30 cellular contexts compared by ENCODE assay signal in genomic region chr10:104059364-104059763, GRCh38. TPM values are rescaled to one million over a fixed set of nuclear protein-coding genes. Genes with fewer than 3 reads are reported as not detected.
DNase-seq lines count a peak whose midpoint lies in the region; FAIRE-seq and TF ChIP-seq lines count a peak whose summit lies in the region.
"Had no signal": no experiment of that assay in that cellular context is flagged by ENCODE, and none has a peak within 500 bp of the region (broad histone marks: within the 10 kb centered on the region; RNA-seq: fewer than 3 reads in every experiment).

No MANE protein-coding gene starts in this region.

- H3K36me3 ChIP-seq in breast epithelium (no peaks in the 10 kb centered on the region), iPS-18a (ENCODE audit: control insufficient read depth, low read depth, low read length) (no peaks in the 10 kb centered on the region)
- H3K36me3 ChIP-seq: lower lobe of right lung, prostate gland, upper lobe of left lung had no signal

- no peak for FAIRE-seq in GM12891 (lab: Jason Lieb, UNC)
- FAIRE-seq: A204.1, HTR-8/SVneo had no signal

- DNase-seq in MCF 10A (ENCODE audit: unreplicated experiment) (no peak), breast epithelium (ENCODE audit: low spot score in 2 of 2) (no peak), RPMI8226 (peak; percentile 57), foreskin fibroblast (no peak), putamen (ENCODE audit: low spot score) (no peak), GM12891 (ENCODE audit: insufficient read length, low spot score) (no peak)
- DNase-seq in activated CD4-positive, alpha-beta memory T cell treated with anti-CD3 and anti-CD28 coated beads for 36 hours = no peak
- DNase-seq: activated B cell treated with CpG ODN at 0.5 μM for 24 hours; activated CD4-positive, alpha-beta T cell treated with anti-CD3 and anti-CD28 coated beads, Interleukin-2, amount 50 U/mL, for 1 hour; activated naive CD4-positive, alpha-beta T cell; cortex of kidney; DND-41; effector memory CD8-positive, alpha-beta T cell; erythroblast; kidney glomerular epithelial cell; lower lobe of right lung; naive thymus-derived CD4-positive, alpha-beta T cell; NCI-H1436; NCI-H2081 treated with DMSO at 0.1 percent for 48 hours; NCI-H345; NCI-H82; stimulated activated naive B cell treated with anti-CD40 and anti-IgM and Interleukin-4, amounts not matched to agents 10 μg/mL and 1 μg/mL and 100 μg/mL, for 72 hours; T-helper 1 cell; upper lobe of left lung had no signal

- POLR2A ChIA-PET in MCF 10A (lab: Yijun Ruan, JAX) = interaction anchor here (0.6 to 9.4 kb wide), 14 partner anchors 9 to 239 kb away, joined by 3 to 141 read pairs (median 4); partner anchors contain the start of genes COL17A1 and SFR1
- POLR2A ChIA-PET in activated CD4-positive, alpha-beta memory T cell treated with anti-CD3 and anti-CD28 coated beads for 36 hours (lab: Charles Lee) = no interaction called here

- TF ChIP-seq CTCF in MCF 10A (IDR thresholded peaks at IDR 0.05; ENCODE audit: unreplicated experiment) (no peak), breast epithelium (IDR thresholded peaks at IDR 0.05) (no peak), foreskin fibroblast (IDR thresholded peaks at IDR 0.05; ENCODE audit: low read depth, low read length) (no peak)

- H3K4me3 ChIP-seq in breast epithelium (no peak overlapping the region), iPS-18a (ENCODE audit: low read length) (no peak overlapping the region), foreskin fibroblast (ENCODE audit: low read depth in 1 of 2, low read length in 2 of 2) (no peak overlapping the region)
- H3K4me3 ChIP-seq: lower lobe of right lung, prostate gland, SK-N-MC, suprapubic skin, upper lobe of left lung had no signal

- H3K27me3 Mint-ChIP-seq in MCF 10A (ENCODE audit: insufficient read depth, unreplicated experiment) = no peaks in the 10 kb centered on the region
- no peaks in the 10 kb centered on the region for H3K27me3 Mint-ChIP-seq in activated CD4-positive, alpha-beta memory T cell treated with anti-CD3 and anti-CD28 coated beads for 36 hours

- H3K4me3 Mint-ChIP-seq in MCF 10A (ENCODE audit: unreplicated experiment) = no peak overlapping the region
- H3K4me3 Mint-ChIP-seq in activated CD4-positive, alpha-beta memory T cell treated with anti-CD3 and anti-CD28 coated beads for 36 hours = no peak overlapping the region
- H3K4me3 Mint-ChIP-seq: activated B cell treated with CpG ODN at 0.5 μM for 24 hours; effector memory CD8-positive, alpha-beta T cell; naive thymus-derived CD4-positive, alpha-beta T cell; stimulated activated naive B cell treated with anti-CD40 and anti-IgM and Interleukin-4, amounts not matched to agents 10 μg/mL and 1 μg/mL and 100 μg/mL, for 72 hours had no signal

- H3K36me3 Mint-ChIP-seq in MCF 10A (ENCODE audit: insufficient read depth, unreplicated experiment) = peaks cover 100% of the 10 kb centered on the region
- no peaks in the 10 kb centered on the region for H3K36me3 Mint-ChIP-seq in activated CD4-positive, alpha-beta memory T cell treated with anti-CD3 and anti-CD28 coated beads for 36 hours
- H3K36me3 Mint-ChIP-seq: naive thymus-derived CD4-positive, alpha-beta T cell; stimulated activated naive B cell treated with anti-CD40 and anti-IgM and Interleukin-4, amounts not matched to agents 10 μg/mL and 1 μg/mL and 100 μg/mL, for 72 hours had no signal

- H3K4me1 ChIP-seq in breast epithelium (no peaks in the 10 kb centered on the region), iPS-18a (ENCODE audit: control insufficient read depth, low read depth, low read length) (peaks cover 21% of the 10 kb centered on the region)
- H3K4me1 ChIP-seq: lower lobe of right lung, prostate gland, suprapubic skin, upper lobe of left lung had no signal

- H3K9ac ChIP-seq in iPS-18a (ENCODE audit: low read length) = no peak overlapping the region

- peak overlapping the region; percentile 36 for H3K27ac Mint-ChIP-seq in MCF 10A (ENCODE audit: low read depth, unreplicated experiment)
- no peak overlapping the region for H3K27ac Mint-ChIP-seq in activated CD4-positive, alpha-beta memory T cell treated with anti-CD3 and anti-CD28 coated beads for 36 hours
- H3K27ac Mint-ChIP-seq: activated B cell treated with CpG ODN at 0.5 μM for 24 hours; naive thymus-derived CD4-positive, alpha-beta T cell; stimulated activated naive B cell treated with anti-CD40 and anti-IgM and Interleukin-4, amounts not matched to agents 10 μg/mL and 1 μg/mL and 100 μg/mL, for 72 hours had no signal

- CTCF ChIA-PET in MCF 10A (lab: Yijun Ruan, JAX) = interaction anchor here (0.8 to 3.3 kb wide), 4 partner anchors 21 to 64 kb away, joined by 3 to 20 read pairs (median 4); partner anchors contain the start of gene SFR1
- CTCF ChIA-PET in activated CD4-positive, alpha-beta memory T cell treated with anti-CD3 and anti-CD28 coated beads for 36 hours (lab: Charles Lee) = no interaction called here

- no peak for TF ChIP-seq POLR2A in breast epithelium (IDR thresholded peaks at IDR 0.05)
- TF ChIP-seq POLR2A in GM12891 (IDR thresholded peaks at IDR 0.05; ENCODE audit: low read depth, low read length) = no peak

- no peaks in the 10 kb centered on the region for H3K9me3 ChIP-seq in breast epithelium
- no peaks in the 10 kb centered on the region for H3K9me3 ChIP-seq in iPS-18a (ENCODE audit: control insufficient read depth, low read depth, low read length)
- H3K9me3 ChIP-seq: lower lobe of right lung, prostate gland, suprapubic skin, upper lobe of left lung had no signal

- no TSS peak for BruUV-seq in MCF 10A (replicated peaks; lab: Mats Ljungman, UMichigan)

- H3K9me3 Mint-ChIP-seq in MCF 10A (ENCODE audit: unreplicated experiment) = no peaks in the 10 kb centered on the region
- no peaks in the 10 kb centered on the region for H3K9me3 Mint-ChIP-seq in activated CD4-positive, alpha-beta memory T cell treated with anti-CD3 and anti-CD28 coated beads for 36 hours
- H3K9me3 Mint-ChIP-seq: activated B cell treated with CpG ODN at 0.5 μM for 24 hours; effector memory CD8-positive, alpha-beta T cell; naive thymus-derived CD4-positive, alpha-beta T cell; stimulated activated naive B cell treated with anti-CD40 and anti-IgM and Interleukin-4, amounts not matched to agents 10 μg/mL and 1 μg/mL and 100 μg/mL, for 72 hours had no signal

- peaks cover 17% of the 10 kb centered on the region for H3K4me1 Mint-ChIP-seq in MCF 10A (ENCODE audit: insufficient read depth, unreplicated experiment)
- H3K4me1 Mint-ChIP-seq in activated CD4-positive, alpha-beta memory T cell treated with anti-CD3 and anti-CD28 coated beads for 36 hours (ENCODE audit: low read depth) = no peaks in the 10 kb centered on the region
- H3K4me1 Mint-ChIP-seq: activated B cell treated with CpG ODN at 0.5 μM for 24 hours; naive thymus-derived CD4-positive, alpha-beta T cell; stimulated activated naive B cell treated with anti-CD40 and anti-IgM and Interleukin-4, amounts not matched to agents 10 μg/mL and 1 μg/mL and 100 μg/mL, for 72 hours had no signal

- no peaks in the 10 kb centered on the region for H3K27me3 ChIP-seq in breast epithelium
- H3K27me3 ChIP-seq in iPS-18a (ENCODE audit: control insufficient read depth, insufficient read depth, low read length) = no peaks in the 10 kb centered on the region
- H3K27me3 ChIP-seq: suprapubic skin, upper lobe of left lung had no signal

- H3K27ac ChIP-seq in breast epithelium (no peak overlapping the region), iPS-18a (ENCODE audit: low read length) (peak overlapping the region; percentile 79)
- H3K27ac ChIP-seq: lower lobe of right lung, prostate gland, SK-N-MC, suprapubic skin, upper lobe of left lung had no signal

- intact Hi-C loops in MCF 10A (cut with micrococcal nuclease) (no loop called here), breast epithelium (cut with DNase I; ENCODE audit: low total_unique reads) (no loop called here)
- intact Hi-C loops in activated CD4-positive, alpha-beta memory T cell treated with anti-CD3 and anti-CD28 coated beads for 36 hours (cut with micrococcal nuclease) = no loop called here

TF ChIP-seq in GM12891, 5 proteins besides CTCF, POLR2A, EP300 and RAD21:
- TF ChIP-seq SPI1 (IDR thresholded peaks at IDR 0.05; ENCODE audit: low read depth, low read length) = no peak
- no peak for TF ChIP-seq TAF1 (IDR thresholded peaks at IDR 0.05; ENCODE audit: low read depth, low read length)
- no peak for TF ChIP-seq POLR2AphosphoS5 (IDR thresholded peaks at IDR 0.05; ENCODE audit: low read depth, low read length)
- TF ChIP-seq POU2F2 (IDR thresholded peaks at IDR 0.05; ENCODE audit: low read depth, low read length) = no peak
- no peak for TF ChIP-seq PAX5 (IDR thresholded peaks at IDR 0.05; ENCODE audit: insufficient read depth, low read length, severe bottlenecking)

RNA-seq across cellular contexts. Expression of gene COL17A1, which starts 26.3 kb away (rescaled TPM):
- total RNA-seq in MCF 10A (2022) = 514 and 563 TPM in 2 replicates
- total RNA-seq in breast epithelium = 10 to 100 TPM in 2 of 3 donors, under 1 TPM in 1; 0.16 to 56.1 (median 34.1) TPM
- not detected for polyA plus RNA-seq in GM12891 (2012; ENCODE audit: low read depth, missing spikeins)
- total RNA-seq in activated CD4-positive, alpha-beta memory T cell treated with anti-CD3 and anti-CD28 coated beads for 36 hours = not detected
- total RNA-seq: activated B cell treated with CpG ODN at 0.5 μM for 24 hours; naive thymus-derived CD4-positive, alpha-beta T cell had no signal
- polyA plus RNA-seq: naive thymus-derived CD4-positive, alpha-beta T cell had no signal
